ENCODE assay signal across 17 cellular contexts in genomic region chr2:206056286-206056685, GRCh38. TPM values are rescaled to one million over a fixed set of nuclear protein-coding genes. Genes with fewer than 3 reads are reported as not detected.
DNase-seq lines count a peak whose midpoint lies in the region; ATAC-seq and TF ChIP-seq lines count a peak whose summit lies in the region.
"Had no signal": no experiment of that assay in that cellular context is flagged by ENCODE, and none has a peak within 500 bp of the region (broad histone marks: within the 10 kb centered on the region; RNA-seq: fewer than 3 reads in every experiment).

No MANE protein-coding gene starts in this region.

- TSS peak; percentile 69 for BruUV-seq in OCI-LY7 (replicated peaks; lab: Mats Ljungman, UMichigan)

- no peaks in the 10 kb centered on the region for H3K9me2 ChIP-seq in OCI-LY7 (ENCODE audit: insufficient read depth, low read length)

- TF ChIP-seq CTCF in OCI-LY7 (conservative IDR thresholded peaks at IDR 0.05; ENCODE audit: low read length) (no peak), endodermal cell (conservative IDR thresholded peaks at IDR 0.05) (no peak), progenitor cell of endocrine pancreas (IDR thresholded peaks at IDR 0.05; ENCODE audit: unreplicated experiment) (no peak)

- CTCF ChIA-PET in OCI-LY7 (lab: Charles Lee; ENCODE audit: unreplicated experiment) = no interaction called here
- CTCF ChIA-PET in activated naive CD4-positive, alpha-beta T cell treated with anti-CD3 and anti-CD28 coated beads, Interleukin-2, amount 10 ng/mL, durations not matched to agents 7 days and 5 days (lab: Charles Lee) = no interaction called here

- H3K4me3 Mint-ChIP-seq in activated naive CD8-positive, alpha-beta T cell = no peak overlapping the region
- no peak overlapping the region for H3K4me3 Mint-ChIP-seq in activated naive CD8-positive, alpha-beta T cell treated with anti-CD3 and anti-CD28 coated beads, Interleukin-2, amount 50 U/mL, for 24 hours
- H3K4me3 Mint-ChIP-seq in endodermal cell (no peak overlapping the region), progenitor cell of endocrine pancreas (ENCODE audit: low read depth) (no peak overlapping the region)
- H3K4me3 Mint-ChIP-seq in activated naive CD4-positive, alpha-beta T cell treated with anti-CD3 and anti-CD28 coated beads, Interleukin-2, amount 10 ng/mL, durations not matched to agents 7 days and 5 days = no peak overlapping the region
- H3K4me3 Mint-ChIP-seq: B cell had no signal

- no peaks in the 10 kb centered on the region for H3K27me3 Mint-ChIP-seq in activated naive CD8-positive, alpha-beta T cell
- H3K27me3 Mint-ChIP-seq in activated naive CD8-positive, alpha-beta T cell treated with anti-CD3 and anti-CD28 coated beads, Interleukin-2, amount 50 U/mL, for 24 hours = no peaks in the 10 kb centered on the region
- no peaks in the 10 kb centered on the region for H3K27me3 Mint-ChIP-seq in endodermal cell (ENCODE audit: insufficient read depth)
- H3K27me3 Mint-ChIP-seq in progenitor cell of endocrine pancreas = no peaks in the 10 kb centered on the region
- no peaks in the 10 kb centered on the region for H3K27me3 Mint-ChIP-seq in activated naive CD4-positive, alpha-beta T cell treated with anti-CD3 and anti-CD28 coated beads, Interleukin-2, amount 10 ng/mL, durations not matched to agents 7 days and 5 days
- H3K27me3 Mint-ChIP-seq: B cell had no signal

- no peak overlapping the region for H3K4me3 ChIP-seq in OCI-LY7 (ENCODE audit: low read depth, low read length, poor library complexity, severe bottlenecking)
- H3K4me3 ChIP-seq in endodermal cell (ENCODE audit: low read length) = no peak overlapping the region
- H3K4me3 ChIP-seq: K562, PC-9 had no signal

- H3K4me1 ChIP-seq in OCI-LY7 (ENCODE audit: insufficient read depth, low read length, poor library complexity, severe bottlenecking) (peaks cover 10% of the 10 kb centered on the region), endodermal cell (ENCODE audit: control insufficient read depth, insufficient read depth, low read length) (no peaks in the 10 kb centered on the region)
- H3K4me1 ChIP-seq: Caco-2 had no signal

- no peaks in the 10 kb centered on the region for H4K20me1 ChIP-seq in OCI-LY7 (ENCODE audit: insufficient read depth, low read length)

- H2AFZ ChIP-seq in OCI-LY7 (ENCODE audit: low read length) = no peak overlapping the region
- H2AFZ ChIP-seq: PC-9 had no signal

- H3K36me3 ChIP-seq in OCI-LY7 (ENCODE audit: insufficient read depth, low read length) (peaks cover 59% of the 10 kb centered on the region), endodermal cell (ENCODE audit: control insufficient read depth, insufficient read depth, low read length) (peaks cover 74% of the 10 kb centered on the region)

- H3K79me2 ChIP-seq in OCI-LY7 (ENCODE audit: insufficient read depth, low read depth, low read length) = peaks cover 27% of the 10 kb centered on the region

- no peak overlapping the region for H3K4me2 ChIP-seq in OCI-LY7 (ENCODE audit: low read length)
- H3K4me2 ChIP-seq: PC-9 had no signal

- in situ Hi-C loops in ACHN (cut with HindIII; ENCODE audit: low pct_ligation_motif_present, low pct_unique_long_range_greater_than_20kb, low sequenced_read_pairs) = no loop called here

- 91 to 100% methylated on average over 4 to 8 of the region's 8 CpGs for WGBS in endodermal cell (ENCODE audit: insufficient coverage in 1 of 2, insufficient read length in 1 of 2), 2 experiments

- ATAC-seq in activated naive CD8-positive, alpha-beta T cell treated with anti-CD3 and anti-CD28 coated beads, Interleukin-2, amount 50 U/mL, for 24 hours = no peak
- ATAC-seq: K562 had no signal

- no peak for DNase-seq in activated naive CD8-positive, alpha-beta T cell treated with anti-CD3 and anti-CD28 coated beads, Interleukin-2, amount 50 U/mL, for 24 hours
- DNase-seq in OCI-LY7 (ENCODE audit: low spot score) (no peak), endodermal cell (peak; percentile 55), progenitor cell of endocrine pancreas (ENCODE audit: low spot score, unreplicated experiment) (no peak), ACHN (no peak), NCI-H774 (lab: John Stamatoyannopoulos, UW) (no peak)
- no peak for DNase-seq in activated naive CD4-positive, alpha-beta T cell treated with anti-CD3 and anti-CD28 coated beads, Interleukin-2, amount 10 ng/mL, durations not matched to agents 7 days and 5 days
- DNase-seq: 8988T, Caco-2, NCI-H1417, NCI-H187, NCI-H2227 treated with DMSO at 0.1 percent for 48 hours, NCI-H524, PC-9 had no signal

- peak overlapping the region; percentile 13 for H3K27ac Mint-ChIP-seq in activated naive CD8-positive, alpha-beta T cell
- no peak overlapping the region for H3K27ac Mint-ChIP-seq in activated naive CD8-positive, alpha-beta T cell treated with anti-CD3 and anti-CD28 coated beads, Interleukin-2, amount 50 U/mL, for 24 hours
- H3K27ac Mint-ChIP-seq in endodermal cell (peak overlapping the region; percentile 56), progenitor cell of endocrine pancreas (peak overlapping the region; percentile 81)
- H3K27ac Mint-ChIP-seq in activated naive CD4-positive, alpha-beta T cell treated with anti-CD3 and anti-CD28 coated beads, Interleukin-2, amount 10 ng/mL, durations not matched to agents 7 days and 5 days = no peak overlapping the region
- H3K27ac Mint-ChIP-seq: B cell had no signal

- H3K4me1 Mint-ChIP-seq in activated naive CD8-positive, alpha-beta T cell (ENCODE audit: low read depth) = peaks cover 17% of the 10 kb centered on the region
- peaks cover 6% of the 10 kb centered on the region for H3K4me1 Mint-ChIP-seq in activated naive CD8-positive, alpha-beta T cell treated with anti-CD3 and anti-CD28 coated beads, Interleukin-2, amount 50 U/mL, for 24 hours
- no peaks in the 10 kb centered on the region for H3K4me1 Mint-ChIP-seq in endodermal cell
- H3K4me1 Mint-ChIP-seq in progenitor cell of endocrine pancreas (ENCODE audit: low read depth) = no peaks in the 10 kb centered on the region
- H3K4me1 Mint-ChIP-seq in activated naive CD4-positive, alpha-beta T cell treated with anti-CD3 and anti-CD28 coated beads, Interleukin-2, amount 10 ng/mL, durations not matched to agents 7 days and 5 days = no peaks in the 10 kb centered on the region

- H3K27ac ChIP-seq in OCI-LY7 (ENCODE audit: low read depth, low read length, poor library complexity, severe bottlenecking) (no peak overlapping the region), endodermal cell (ENCODE audit: low read depth, low read length) (no peak overlapping the region)
- H3K27ac ChIP-seq: PC-9 had no signal

- no peak overlapping the region for H3K9ac ChIP-seq in endodermal cell (ENCODE audit: extremely low read depth, low read length, poor library complexity, severe bottlenecking)

- H3K9me3 ChIP-seq in OCI-LY7 (ENCODE audit: low read length) (no peaks in the 10 kb centered on the region), endodermal cell (ENCODE audit: control insufficient read depth, low read length) (no peaks in the 10 kb centered on the region)
- H3K9me3 ChIP-seq: Caco-2 had no signal

- intact Hi-C loops in OCI-LY7 (cut with micrococcal nuclease; ENCODE audit: unreplicated experiment) = no loop called here

- peaks cover 16% of the 10 kb centered on the region for H3K36me3 Mint-ChIP-seq in activated naive CD8-positive, alpha-beta T cell
- H3K36me3 Mint-ChIP-seq in activated naive CD8-positive, alpha-beta T cell treated with anti-CD3 and anti-CD28 coated beads, Interleukin-2, amount 50 U/mL, for 24 hours (ENCODE audit: low read depth) = peaks cover 36% of the 10 kb centered on the region
- H3K36me3 Mint-ChIP-seq in endodermal cell (ENCODE audit: low read depth) (peaks cover 70% of the 10 kb centered on the region), progenitor cell of endocrine pancreas (ENCODE audit: insufficient read depth) (peaks cover 16% of the 10 kb centered on the region)
- peaks cover 35% of the 10 kb centered on the region for H3K36me3 Mint-ChIP-seq in activated naive CD4-positive, alpha-beta T cell treated with anti-CD3 and anti-CD28 coated beads, Interleukin-2, amount 10 ng/mL, durations not matched to agents 7 days and 5 days

- H3K27me3 ChIP-seq in endodermal cell (ENCODE audit: control insufficient read depth, insufficient read depth, low read length, poor library complexity, severe bottlenecking) = no peaks in the 10 kb centered on the region

- H3K9me3 Mint-ChIP-seq in activated naive CD8-positive, alpha-beta T cell (ENCODE audit: low read depth) = no peaks in the 10 kb centered on the region
- H3K9me3 Mint-ChIP-seq in activated naive CD8-positive, alpha-beta T cell treated with anti-CD3 and anti-CD28 coated beads, Interleukin-2, amount 50 U/mL, for 24 hours = no peaks in the 10 kb centered on the region
- no peaks in the 10 kb centered on the region for H3K9me3 Mint-ChIP-seq in endodermal cell
- no peaks in the 10 kb centered on the region for H3K9me3 Mint-ChIP-seq in progenitor cell of endocrine pancreas (ENCODE audit: low read depth)
- H3K9me3 Mint-ChIP-seq in activated naive CD4-positive, alpha-beta T cell treated with anti-CD3 and anti-CD28 coated beads, Interleukin-2, amount 10 ng/mL, durations not matched to agents 7 days and 5 days = no peaks in the 10 kb centered on the region

- POLR2A ChIA-PET in OCI-LY7 (lab: Charles Lee) = interaction anchor here (0.6 kb wide), 1 partner anchor 28 kb away, joined by 4 read pairs; no protein-coding TSS in a partner anchor

RNA-seq across cellular contexts. Expression of gene INO80D, which starts 29.7 kb away (rescaled TPM):
- total RNA-seq in OCI-LY7 (2014; rRNA removed; shearing (Covaris generic)) = 8.2 and 14.2 TPM in 2 replicates
- total RNA-seq in OCI-LY7 (2022) (21.4 and 21.6 TPM in 2 replicates), endodermal cell (10 to 100 TPM; 27.6 to 35.2 TPM), progenitor cell of endocrine pancreas (25.2 and 26.3 TPM in 2 replicates)
- 4.6 TPM for polyA plus RNA-seq in endodermal cell (2013, experiment 1 of 2)
- polyA plus RNA-seq in endodermal cell (2013, experiment 2 of 2) = 6.0 TPM

Comparison
In these comparisons a context has a peak if more than half of its experiments do, and no peak if none do; other contexts are left out.
1. H3K27ac Mint-ChIP-seq: peak in activated naive CD8-positive, alpha-beta T cell (single experiment), endodermal cell (single experiment) and progenitor cell of endocrine pancreas (single experiment); none in activated naive CD8-positive, alpha-beta T cell treated with anti-CD3 and anti-CD28 coated beads, Interleukin-2, amount 50 U/mL, for 24 hours (single experiment) and activated naive CD4-positive, alpha-beta T cell treated with anti-CD3 and anti-CD28 coated beads, Interleukin-2, amount 10 ng/mL, durations not matched to agents 7 days and 5 days (single experiment).